ENCODE assay signal across 1 cellular context in the genomic region with DNA sequence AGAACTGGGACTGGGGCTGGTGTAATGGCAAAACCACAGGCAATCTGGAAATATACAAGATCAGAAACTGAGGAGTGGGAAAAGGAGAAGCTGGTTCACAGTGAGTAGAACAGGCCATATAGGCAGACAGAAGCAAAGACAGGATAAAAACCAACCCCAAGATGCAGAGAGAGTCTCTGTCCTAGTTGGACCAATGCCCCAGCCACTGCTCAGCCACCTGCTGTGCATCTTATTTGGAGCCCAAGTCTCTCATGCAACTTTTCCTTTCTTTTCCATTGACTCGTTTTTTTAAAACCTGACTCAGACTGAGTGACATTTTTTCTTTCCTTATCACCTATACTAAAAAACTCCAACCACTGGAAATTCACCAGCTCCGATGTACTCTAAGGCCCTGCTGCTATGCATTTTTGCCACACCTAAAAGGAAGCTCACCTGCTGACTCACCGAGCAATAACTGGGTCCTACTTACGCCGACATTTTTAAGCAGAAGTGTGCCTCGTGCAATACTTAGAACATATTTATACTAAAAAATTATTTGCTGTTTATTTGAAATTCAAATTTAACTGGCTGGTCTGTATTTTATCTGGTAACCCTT.
TF ChIP-seq lines count a peak whose summit lies in the region.

No MANE protein-coding gene starts in this region.

TF ChIP-seq in GM23338, 12 proteins besides CTCF, POLR2A, EP300 and RAD21 (continued from another document):
- TF ChIP-seq, protein P1, sequence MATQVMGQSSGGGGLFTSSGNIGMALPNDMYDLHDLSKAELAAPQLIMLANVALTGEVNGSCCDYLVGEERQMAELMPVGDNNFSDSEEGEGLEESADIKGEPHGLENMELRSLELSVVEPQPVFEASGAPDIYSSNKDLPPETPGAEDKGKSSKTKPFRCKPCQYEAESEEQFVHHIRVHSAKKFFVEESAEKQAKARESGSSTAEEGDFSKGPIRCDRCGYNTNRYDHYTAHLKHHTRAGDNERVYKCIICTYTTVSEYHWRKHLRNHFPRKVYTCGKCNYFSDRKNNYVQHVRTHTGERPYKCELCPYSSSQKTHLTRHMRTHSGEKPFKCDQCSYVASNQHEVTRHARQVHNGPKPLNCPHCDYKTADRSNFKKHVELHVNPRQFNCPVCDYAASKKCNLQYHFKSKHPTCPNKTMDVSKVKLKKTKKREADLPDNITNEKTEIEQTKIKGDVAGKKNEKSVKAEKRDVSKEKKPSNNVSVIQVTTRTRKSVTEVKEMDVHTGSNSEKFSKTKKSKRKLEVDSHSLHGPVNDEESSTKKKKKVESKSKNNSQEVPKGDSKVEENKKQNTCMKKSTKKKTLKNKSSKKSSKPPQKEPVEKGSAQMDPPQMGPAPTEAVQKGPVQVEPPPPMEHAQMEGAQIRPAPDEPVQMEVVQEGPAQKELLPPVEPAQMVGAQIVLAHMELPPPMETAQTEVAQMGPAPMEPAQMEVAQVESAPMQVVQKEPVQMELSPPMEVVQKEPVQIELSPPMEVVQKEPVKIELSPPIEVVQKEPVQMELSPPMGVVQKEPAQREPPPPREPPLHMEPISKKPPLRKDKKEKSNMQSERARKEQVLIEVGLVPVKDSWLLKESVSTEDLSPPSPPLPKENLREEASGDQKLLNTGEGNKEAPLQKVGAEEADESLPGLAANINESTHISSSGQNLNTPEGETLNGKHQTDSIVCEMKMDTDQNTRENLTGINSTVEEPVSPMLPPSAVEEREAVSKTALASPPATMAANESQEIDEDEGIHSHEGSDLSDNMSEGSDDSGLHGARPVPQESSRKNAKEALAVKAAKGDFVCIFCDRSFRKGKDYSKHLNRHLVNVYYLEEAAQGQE (IDR thresholded peaks at IDR 0.05; ENCODE audit: unreplicated experiment): no peak
- TF ChIP-seq STAT1 (IDR thresholded peaks at IDR 0.05; ENCODE audit: unreplicated experiment) (no peak), JUNB (IDR thresholded peaks at IDR 0.05; ENCODE audit: unreplicated experiment) (no peak), ZNF114 (CRISPR knock-in tag; IDR thresholded peaks at IDR 0.05) (no peak), ZNF462 (CRISPR knock-in tag; IDR thresholded peaks at IDR 0.05) (no peak), NANOG (IDR thresholded peaks at IDR 0.05; ENCODE audit: borderline replicate concordance) (no peak), ZNF331 (CRISPR knock-in tag; IDR thresholded peaks at IDR 0.05; ENCODE audit: low read depth) (no peak)
